In the genomic region with DNA sequence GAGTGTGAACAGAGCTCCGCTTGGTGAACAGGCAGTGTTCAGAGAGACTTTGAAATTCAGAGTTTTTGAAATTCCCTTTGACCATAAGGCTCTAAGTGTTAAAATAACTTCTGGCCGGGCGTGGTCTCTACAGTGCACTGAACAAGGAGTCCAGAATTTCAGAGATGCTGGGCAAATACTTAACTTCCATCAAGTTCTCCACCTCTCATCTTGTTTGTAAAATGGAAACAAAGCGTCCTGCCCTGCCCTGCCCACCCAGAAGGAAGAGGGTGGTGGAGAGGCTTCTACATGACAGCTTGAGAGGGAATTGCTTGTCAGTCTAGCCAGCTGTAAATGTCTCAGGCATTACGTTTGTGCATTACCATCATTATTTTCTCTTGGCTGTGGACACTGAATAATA, we compare ENCODE assay signal across 19 cellular contexts.
DNase-seq lines count a peak whose midpoint lies in the region; ATAC-seq and TF ChIP-seq lines count a peak whose summit lies in the region.
"Had no signal": no experiment of that assay in that cellular context is flagged by ENCODE, and none has a peak within 500 bp of the region (broad histone marks: within the 10 kb centered on the region; RNA-seq: fewer than 3 reads in every experiment).

No MANE protein-coding gene starts in this region.

- peaks cover 13% of the 10 kb centered on the region for H3K36me3 Mint-ChIP-seq in neural progenitor cell

- DNase-seq in heart left ventricle (peak in 3 of 5 donors; percentile 13 to 17 (median 16)), left cardiac atrium (no peak), right atrium auricular region (ENCODE audit: low spot score) (no peak), gastrocnemius medialis (no peak), neural progenitor cell (ENCODE audit: low spot score) (no peak), NCI-H2107 (lab: John Stamatoyannopoulos, UW) (no peak)
- DNase-seq in stimulated activated CD4-positive, alpha-beta T cell treated with anti-CD3 and anti-CD28 coated beads, Interleukin-12 subunit alpha, Interleukin-12 subunit beta, amount 100 ng/mL, for 4 hours = no peak
- DNase-seq: 8988T, AML-193, EL, Kasumi-1, NCI-H1417, NCI-H1694 treated with DMSO at 0.1 percent for 48 hours, NCI-H446 treated with DMSO at 0.1 percent for 48 hours, NCI-H526 treated with DMSO at 0.1 percent for 48 hours, SHP77 treated with DMSO at 0.1 percent for 48 hours had no signal

- no peak overlapping the region for H3K4me2 ChIP-seq in neural progenitor cell

- intact Hi-C loops in heart left ventricle (cut with DNase I) = no loop called here
- intact Hi-C loops in left cardiac atrium (cut with DNase I) = loop anchor here in 1 of 2 donors (5.0 kb wide), 1 partner anchor 238 kb away; no protein-coding TSS in a partner anchor
- intact Hi-C loops in gastrocnemius medialis (cut with DNase I; ENCODE audit: low total_unique reads) = no loop called here

- H3K9ac ChIP-seq in neural progenitor cell = no peak overlapping the region

- no peaks in the 10 kb centered on the region for H3F3A ChIP-seq in neural progenitor cell (ENCODE audit: low read depth)

- no peaks in the 10 kb centered on the region for H4K20me1 ChIP-seq in neural progenitor cell (ENCODE audit: low read depth)

- ATAC-seq in heart left ventricle = no peak
- ATAC-seq in left cardiac atrium = no peak
- ATAC-seq in gastrocnemius medialis = no peak

- no peaks in the 10 kb centered on the region for H3K27me3 ChIP-seq in heart left ventricle
- H3K27me3 ChIP-seq in right atrium auricular region = no peaks in the 10 kb centered on the region
- H3K27me3 ChIP-seq in gastrocnemius medialis = no peaks in the 10 kb centered on the region
- H3K27me3 ChIP-seq in neural progenitor cell = no peaks in the 10 kb centered on the region

- H2AFZ ChIP-seq in neural progenitor cell (replicated peaks) = no peak overlapping the region

- H3K4me1 ChIP-seq in heart left ventricle (peaks cover 0 to 29% (median 14%) of the 10 kb centered on the region in 12 donors), right atrium auricular region (peaks cover 0 to 28% of the 10 kb centered on the region in 2 donors), gastrocnemius medialis (peaks cover 4 to 9% of the 10 kb centered on the region in 2 donors), neural progenitor cell (peaks cover 9% of the 10 kb centered on the region)

- H3K27ac ChIP-seq in heart left ventricle (peak overlapping the region in 6 of 12 donors; percentile 24 to 90 (median 72)), right atrium auricular region (peak overlapping the region; percentile 15 to 81), gastrocnemius medialis (peak overlapping the region in 3 of 4 donors; percentile 13 to 64 (median 35)), neural progenitor cell (no peak overlapping the region)
- H3K27ac ChIP-seq: SK-N-MC had no signal

- H3K27ac Mint-ChIP-seq in neural progenitor cell = no peak overlapping the region

- H3K4me3 ChIP-seq in heart left ventricle (no peak overlapping the region), right atrium auricular region (no peak overlapping the region), gastrocnemius medialis (no peak overlapping the region), neural progenitor cell (no peak overlapping the region)
- H3K4me3 ChIP-seq: SK-N-MC had no signal

- no peaks in the 10 kb centered on the region for H3K9me3 ChIP-seq in heart left ventricle
- no peaks in the 10 kb centered on the region for H3K9me3 ChIP-seq in right atrium auricular region
- H3K9me3 ChIP-seq in gastrocnemius medialis = no peaks in the 10 kb centered on the region
- H3K9me3 ChIP-seq in neural progenitor cell (ENCODE audit: low read depth) = no peaks in the 10 kb centered on the region

- TF ChIP-seq CTCF in heart left ventricle (IDR thresholded peaks at IDR 0.05) = no peak
- no peak for TF ChIP-seq CTCF in right atrium auricular region (IDR thresholded peaks at IDR 0.05)
- TF ChIP-seq CTCF in gastrocnemius medialis (IDR thresholded peaks at IDR 0.05 in 4 of 5, conservative IDR thresholded peaks at IDR 0.05 in 1 of 5) = no peak
- no peak for TF ChIP-seq CTCF in neural progenitor cell (IDR thresholded peaks at IDR 0.05)

- H3K9me3 Mint-ChIP-seq in neural progenitor cell = peaks cover 11% of the 10 kb centered on the region
- H3K9me3 Mint-ChIP-seq: IgD-negative memory B cell had no signal

- H3K79me2 ChIP-seq in neural progenitor cell (ENCODE audit: low read depth) = no peaks in the 10 kb centered on the region

- H3K27me3 Mint-ChIP-seq in neural progenitor cell (ENCODE audit: insufficient read depth, low read depth) = peaks cover 4% of the 10 kb centered on the region
- H3K27me3 Mint-ChIP-seq: IgD-negative memory B cell had no signal

- in situ Hi-C loops in gastrocnemius medialis (cut with MboI; ENCODE audit: low sequenced_read_pairs in 4 of 4) = loop anchor here in 3 of 4 donors (5.0 to 10.0 kb wide), 3 partner anchors 233 to 245 kb away; partner anchors contain the start of gene GRK5 (in 1 of the 3)

- TF ChIP-seq POLR2A in heart left ventricle (IDR thresholded peaks at IDR 0.05) (no peak), gastrocnemius medialis (IDR thresholded peaks at IDR 0.05) (no peak)

- H3K4me3 Mint-ChIP-seq in neural progenitor cell = no peak overlapping the region
- H3K4me3 Mint-ChIP-seq: CD14-positive monocyte, IgD-negative memory B cell had no signal

- H3K4me1 Mint-ChIP-seq in neural progenitor cell = peaks cover 22% of the 10 kb centered on the region
- H3K4me1 Mint-ChIP-seq: CD14-positive monocyte had no signal

- H3K36me3 ChIP-seq in heart left ventricle (peaks cover 0 to 80% (median 46%) of the 10 kb centered on the region in 9 donors), right atrium auricular region (peaks cover 26% of the 10 kb centered on the region), gastrocnemius medialis (no peaks in the 10 kb centered on the region), neural progenitor cell (no peaks in the 10 kb centered on the region)

- WGBS in heart left ventricle, 4 donors = 88 to 97% (median 91%) methylated on average over 5 of the region's 5 CpGs

Comparison
In these comparisons a context has a peak if more than half of its experiments do, and no peak if none do; other contexts are left out.
1. DNase-seq: peak in heart left ventricle (3 of 5); none in left cardiac atrium (single experiment), right atrium auricular region (single experiment), gastrocnemius medialis (0 of 2), neural progenitor cell (single experiment), NCI-H2107 (single experiment) and stimulated activated CD4-positive, alpha-beta T cell treated with anti-CD3 and anti-CD28 coated beads, Interleukin-12 subunit alpha, Interleukin-12 subunit beta, amount 100 ng/mL, for 4 hours (single experiment).